ENCODE assay signal across 9 cellular contexts in the genomic region with DNA sequence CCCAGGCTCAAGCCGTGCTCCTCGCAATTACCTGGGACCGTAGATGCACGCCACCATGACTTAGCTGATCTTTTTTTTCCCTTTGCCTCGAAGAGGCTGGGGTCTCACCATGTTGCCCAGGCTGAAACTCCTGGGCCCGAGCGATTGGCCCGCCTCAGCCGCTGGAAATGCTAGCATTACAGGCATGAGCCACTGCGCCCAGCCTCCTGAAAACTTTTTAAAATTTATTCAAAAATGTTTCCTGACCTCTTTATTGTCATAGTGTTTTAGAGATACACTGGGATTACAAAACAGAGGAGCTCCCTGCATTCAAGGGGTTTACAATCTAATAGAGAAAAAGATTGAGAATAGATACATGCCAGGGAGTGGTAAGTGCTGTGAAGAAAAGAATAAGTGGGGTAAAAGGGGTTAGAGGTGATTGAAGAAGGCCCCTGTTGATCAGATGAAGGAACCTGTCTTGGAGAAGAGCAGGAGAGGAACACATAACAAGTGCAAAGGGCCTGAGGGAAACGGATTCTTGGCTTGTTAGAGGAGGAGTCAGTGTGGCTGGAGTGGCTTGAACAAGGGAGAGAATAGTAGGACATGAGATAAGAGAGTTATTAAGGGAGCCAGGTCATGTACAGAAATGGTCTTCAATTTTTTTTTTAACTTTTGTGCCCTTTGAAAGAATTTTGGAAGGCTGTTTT. TPM values are rescaled to one million over a fixed set of nuclear protein-coding genes. Genes with fewer than 3 reads are reported as not detected.
DNase-seq lines count a peak whose midpoint lies in the region; ATAC-seq and TF ChIP-seq lines count a peak whose summit lies in the region.
"Had no signal": no experiment of that assay in that cellular context is flagged by ENCODE, and none has a peak within 500 bp of the region (broad histone marks: within the 10 kb centered on the region; RNA-seq: fewer than 3 reads in every experiment).

No MANE protein-coding gene starts in this region.

- H3K4me1 Mint-ChIP-seq in Calu3 (ENCODE audit: low read depth, unreplicated experiment), result peaks cover 24% of the 10 kb centered on the region
- H3K4me1 Mint-ChIP-seq in brain, result peaks cover 41% of the 10 kb centered on the region
- H3K4me1 Mint-ChIP-seq in neural progenitor cell, result peaks cover 35% of the 10 kb centered on the region

- H2AFZ ChIP-seq in KMS-11 (ENCODE audit: low read depth), result peak overlapping the region; percentile 81; the same call in 1 of the 2 replicates
- no peak overlapping the region for H2AFZ ChIP-seq in neural progenitor cell (replicated peaks)

- no peak for ATAC-seq in HG03565 (IDR thresholded peaks at IDR 0.05; ENCODE audit: unreplicated experiment)

- H3K4me3 ChIP-seq in KMS-11 (IDR thresholded peaks at IDR 0.05; ENCODE audit: insufficient read depth, low read depth, low read length) (no peak overlapping the region), neural progenitor cell (peak overlapping the region; percentile 83)

- DNase-seq in Calu3 (no peak), neural progenitor cell (ENCODE audit: low spot score) (no peak), cerebellar nuclear complex (lab: John Stamatoyannopoulos, UW) (no peak), NCI-H510A (lab: John Stamatoyannopoulos, UW) (no peak), NCI-H82 (lab: John Stamatoyannopoulos, UW) (no peak)
- DNase-seq: NCI-H1694 treated with DMSO at 0.1 percent for 48 hours had no signal

- H3K79me2 ChIP-seq in KMS-11 (ENCODE audit: insufficient read depth, low read depth) (peaks cover 29% of the 10 kb centered on the region), neural progenitor cell (ENCODE audit: low read depth) (peaks cover 31% of the 10 kb centered on the region)

- CTCF ChIA-PET in Calu3 (lab: Charles Lee), result interaction anchor here (0.7 kb wide), 1 partner anchor 696 kb away, joined by 3 read pairs; no protein-coding TSS in a partner anchor

- peak overlapping the region; percentile 64 for H3K4me2 ChIP-seq in KMS-11
- peak overlapping the region; percentile 93 for H3K4me2 ChIP-seq in neural progenitor cell

- H3K36me3 Mint-ChIP-seq in Calu3 (ENCODE audit: insufficient read depth, unreplicated experiment) (peaks cover 50% of the 10 kb centered on the region), brain (no peaks in the 10 kb centered on the region), neural progenitor cell (peaks cover 3% of the 10 kb centered on the region)

- H3K27me3 Mint-ChIP-seq in Calu3 (ENCODE audit: unreplicated experiment), result no peaks in the 10 kb centered on the region
- peaks cover 32% of the 10 kb centered on the region for H3K27me3 Mint-ChIP-seq in brain
- H3K27me3 Mint-ChIP-seq in neural progenitor cell (ENCODE audit: insufficient read depth, low read depth), result no peaks in the 10 kb centered on the region

- TF ChIP-seq CTCF in Calu3 (IDR thresholded peaks at IDR 0.05; ENCODE audit: unreplicated experiment) (no peak), KMS-11 (conservative IDR thresholded peaks at IDR 0.05; ENCODE audit: low read depth, low read length) (no peak), brain (conservative IDR thresholded peaks at IDR 0.05) (no peak), neural progenitor cell (IDR thresholded peaks at IDR 0.05) (no peak)

- H3K36me3 ChIP-seq in KMS-11 (ENCODE audit: insufficient read depth), result no peaks in the 10 kb centered on the region
- H3K36me3 ChIP-seq in neural progenitor cell, result no peaks in the 10 kb centered on the region

- peaks cover 30% of the 10 kb centered on the region for H3K4me1 ChIP-seq in KMS-11 (ENCODE audit: low read depth, poor library complexity, severe bottlenecking)
- H3K4me1 ChIP-seq in neural progenitor cell, result peaks cover 18% of the 10 kb centered on the region

- no TSS peak for BruUV-seq in Calu3 (replicated peaks; lab: Mats Ljungman, UMichigan)

- H3K9ac ChIP-seq in KMS-11 (peak overlapping the region; percentile 80; the same call in 1 of the 2 replicates), neural progenitor cell (no peak overlapping the region)

- H3K9me3 ChIP-seq in neural progenitor cell (ENCODE audit: low read depth), result no peaks in the 10 kb centered on the region

- H3K4me3 Mint-ChIP-seq in Calu3 (ENCODE audit: low read depth, unreplicated experiment) (peak overlapping the region; percentile 89), brain (peak overlapping the region; percentile 94 to 98 (median 97)), neural progenitor cell (peak overlapping the region; percentile 89)

- H3K27me3 ChIP-seq in KMS-11 (ENCODE audit: insufficient read depth, low read depth), result no peaks in the 10 kb centered on the region
- no peaks in the 10 kb centered on the region for H3K27me3 ChIP-seq in neural progenitor cell

- H3K27ac Mint-ChIP-seq in Calu3 (ENCODE audit: unreplicated experiment) (peak overlapping the region; percentile 94), brain (peak overlapping the region in 2 of 5 experiments; percentile 2 to 96), neural progenitor cell (no peak overlapping the region)

- peak overlapping the region; percentile 88; the same call in 1 of the 2 replicates for H3K27ac ChIP-seq in KMS-11
- no peak overlapping the region for H3K27ac ChIP-seq in neural progenitor cell

- H3K9me3 Mint-ChIP-seq in Calu3 (ENCODE audit: low read depth, unreplicated experiment), result no peaks in the 10 kb centered on the region
- H3K9me3 Mint-ChIP-seq in brain, result no peaks in the 10 kb centered on the region
- no peaks in the 10 kb centered on the region for H3K9me3 Mint-ChIP-seq in neural progenitor cell

- H3F3A ChIP-seq in neural progenitor cell (ENCODE audit: low read depth), result peaks cover 9% of the 10 kb centered on the region

- H4K20me1 ChIP-seq in KMS-11 (ENCODE audit: insufficient read depth) (0 out of 2 replicates have a peak, but pooled peaks cover 13% of the 10 kb centered on the region), neural progenitor cell (ENCODE audit: low read depth) (peaks cover 29% of the 10 kb centered on the region)

- intact Hi-C loops in Calu3 (cut with micrococcal nuclease; ENCODE audit: unreplicated experiment), result no loop called here

RNA-seq across cellular contexts. Expression of a gene that starts 1.7 kb away (rescaled TPM):
- total RNA-seq in Calu3 (2022) (42.0 and 46.8 TPM in 2 replicates), neural progenitor cell (ENCODE audit: low replicate concordance) (64.8 and 75.4 TPM in 2 replicates)
- 14.8 TPM for polyA plus RNA-seq in brain (ENCODE audit: insufficient read depth, low read depth, low replicate concordance)
